ENCODE assay signal across 2 cellular contexts in genomic region chr11:126634963-126635362, GRCh38.
TF ChIP-seq lines count a peak whose summit lies in the region.

No MANE protein-coding gene starts in this region.

TF ChIP-seq in GM23338, 12 proteins besides CTCF, POLR2A, EP300 and RAD21:
- peak; percentile 54 for TF ChIP-seq REST (IDR thresholded peaks at IDR 0.05; ENCODE audit: unreplicated experiment)
- no peak for TF ChIP-seq EZH2 (IDR thresholded peaks at IDR 0.05; ENCODE audit: low read depth, unreplicated experiment)

TF ChIP-seq in Ishikawa, 13 proteins besides CTCF, POLR2A, EP300 and RAD21:
- TF ChIP-seq REST (IDR thresholded peaks at IDR 0.05; ENCODE audit: low read depth) = peak; percentile 18; the same call in 1 of the 2 replicates
- no peak for TF ChIP-seq FOXM1 (IDR thresholded peaks at IDR 0.05; ENCODE audit: borderline replicate concordance, low read depth)
- no peak for TF ChIP-seq CREB1 (IDR thresholded peaks at IDR 0.05; ENCODE audit: low read depth)
